12 cellular contexts compared by ENCODE assay signal in the genomic region with DNA sequence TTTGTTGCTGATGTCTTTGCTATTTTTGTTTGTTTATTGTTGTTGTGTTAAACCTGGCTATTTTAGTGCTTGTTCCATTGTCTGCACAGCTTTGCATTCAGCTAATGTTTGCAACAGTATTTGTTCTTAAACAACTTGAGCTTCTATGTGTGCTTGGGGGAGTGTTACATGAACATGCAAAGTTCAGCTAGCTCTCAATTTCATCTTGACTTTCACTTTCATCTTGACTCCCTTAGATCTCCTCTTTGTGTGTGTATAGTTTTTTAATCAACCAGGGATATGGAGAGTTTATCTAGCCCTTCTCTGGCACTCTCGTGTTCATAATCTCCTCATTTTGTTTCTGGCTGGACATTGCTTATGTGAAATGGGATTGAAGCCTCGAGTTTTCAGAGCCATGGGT.
DNase-seq lines count a peak whose midpoint lies in the region; ATAC-seq, FAIRE-seq and TF ChIP-seq lines count a peak whose summit lies in the region.
"Had no signal": no experiment of that assay in that cellular context is flagged by ENCODE, and none has a peak within 500 bp of the region (broad histone marks: within the 10 kb centered on the region; RNA-seq: fewer than 3 reads in every experiment).

No MANE protein-coding gene starts in this region.

- WGBS in upper lobe of left lung, 2 donors, result 13 to 19% methylated on average over 2 of the region's 2 CpGs

- H3K9me3 ChIP-seq in AG04450 (ENCODE audit: control insufficient read depth, insufficient read depth, low read length), result no peaks in the 10 kb centered on the region
- no peaks in the 10 kb centered on the region for H3K9me3 ChIP-seq in upper lobe of left lung
- H3K9me3 ChIP-seq in kidney (ENCODE audit: control insufficient read depth in 1 of 2, low read length in 2 of 2), result no peaks in the 10 kb centered on the region
- H3K9me3 ChIP-seq: adrenal gland had no signal

- no peaks in the 10 kb centered on the region for H3K27me3 Mint-ChIP-seq in activated T-helper 17 cell treated with anti-CD3 and anti-CD28 coated beads, Interleukin-2, amount 50 U/mL, for 72 hours
- H3K27me3 Mint-ChIP-seq in progenitor cell of endocrine pancreas, result no peaks in the 10 kb centered on the region
- H3K27me3 Mint-ChIP-seq: CD4-positive, CD25-positive, alpha-beta regulatory T cell had no signal

- ATAC-seq in GM19035 (IDR thresholded peaks at IDR 0.05; ENCODE audit: unreplicated experiment), result peak; percentile 92
- peak; percentile 97 for ATAC-seq in HG02938 (IDR thresholded peaks at IDR 0.05; ENCODE audit: unreplicated experiment)
- ATAC-seq in activated T-helper 17 cell treated with anti-CD3 and anti-CD28 coated beads, Interleukin-2, amount 50 U/mL, for 72 hours (replicated peaks), result peak; percentile 29
- no peak for ATAC-seq in upper lobe of left lung (ENCODE audit: low FRiP score in 2 of 2)
- ATAC-seq: K562 had no signal

- peaks cover 7% of the 10 kb centered on the region for H3K4me1 Mint-ChIP-seq in activated T-helper 17 cell treated with anti-CD3 and anti-CD28 coated beads, Interleukin-2, amount 50 U/mL, for 72 hours
- H3K4me1 Mint-ChIP-seq in progenitor cell of endocrine pancreas (ENCODE audit: low read depth), result no peaks in the 10 kb centered on the region

- no peak for TF ChIP-seq POLR2A in upper lobe of left lung (IDR thresholded peaks at IDR 0.05)

- no peak overlapping the region for H3K9ac ChIP-seq in kidney (ENCODE audit: low read length in 2 of 2)

- no peak for FAIRE-seq in kidney (lab: Jason Lieb, UNC)
- FAIRE-seq: K562 had no signal

- intact Hi-C loops in kidney (cut with DNase I), result no loop called here

- H3K4me3 Mint-ChIP-seq in activated T-helper 17 cell treated with anti-CD3 and anti-CD28 coated beads, Interleukin-2, amount 50 U/mL, for 72 hours, result peak overlapping the region; percentile 7
- H3K4me3 Mint-ChIP-seq in progenitor cell of endocrine pancreas (ENCODE audit: low read depth), result no peak overlapping the region

- H3K27ac ChIP-seq in AG04450 (ENCODE audit: low read depth, low read length) (no peak overlapping the region), upper lobe of left lung (no peak overlapping the region), kidney (ENCODE audit: low read depth in 2 of 2, low read length in 2 of 2) (no peak overlapping the region)
- H3K27ac ChIP-seq: adrenal gland had no signal

- peak overlapping the region; percentile 16 for H3K27ac Mint-ChIP-seq in activated T-helper 17 cell treated with anti-CD3 and anti-CD28 coated beads, Interleukin-2, amount 50 U/mL, for 72 hours
- H3K27ac Mint-ChIP-seq in progenitor cell of endocrine pancreas, result no peak overlapping the region

- H3K4me1 ChIP-seq in upper lobe of left lung, result peaks cover 0 to 9% (median 6%) of the 10 kb centered on the region in 4 donors
- H3K4me1 ChIP-seq in kidney (ENCODE audit: control insufficient read depth in 1 of 2, insufficient read depth in 1 of 2, low read depth in 1 of 2, low read length in 2 of 2), result no peaks in the 10 kb centered on the region
- H3K4me1 ChIP-seq: adrenal gland had no signal

- H3K9me3 Mint-ChIP-seq in activated T-helper 17 cell treated with anti-CD3 and anti-CD28 coated beads, Interleukin-2, amount 50 U/mL, for 72 hours, result peaks cover 8% of the 10 kb centered on the region
- peaks cover 6% of the 10 kb centered on the region for H3K9me3 Mint-ChIP-seq in progenitor cell of endocrine pancreas (ENCODE audit: low read depth)

- no peak for DNase-seq in AG04450 (ENCODE audit: low read depth, low spot score)
- no peak for DNase-seq in progenitor cell of endocrine pancreas (ENCODE audit: low spot score, unreplicated experiment)
- DNase-seq in upper lobe of left lung, result no peak
- DNase-seq in KBM-7, result no peak
- no peak for DNase-seq in kidney
- DNase-seq: adrenal gland, SW 1271 had no signal

- H3K4me3 ChIP-seq in AG04450 (ENCODE audit: low read depth, low read length) (peak overlapping the region; percentile 5), upper lobe of left lung (no peak overlapping the region), kidney (ENCODE audit: low read length in 2 of 2) (no peak overlapping the region)
- H3K4me3 ChIP-seq: K562 had no signal

- POLR2A ChIA-PET in AG04450 (lab: Yijun Ruan, JAX), result no interaction called here

- in situ Hi-C loops in KBM-7 (cut with MboI; ENCODE audit: low pct_unique_long_range_greater_than_20kb, low sequenced_read_pairs), result no loop called here

- no peaks in the 10 kb centered on the region for H3K36me3 ChIP-seq in upper lobe of left lung
- no peaks in the 10 kb centered on the region for H3K36me3 ChIP-seq in kidney (ENCODE audit: control insufficient read depth in 1 of 2, insufficient read depth in 2 of 2, low read length in 2 of 2)
- H3K36me3 ChIP-seq: adrenal gland had no signal

- CTCF ChIA-PET in AG04450 (lab: Charles Lee), result no interaction called here

- TF ChIP-seq CTCF in AG04450 (IDR thresholded peaks at IDR 0.05; ENCODE audit: low read depth, low read length) (no peak), progenitor cell of endocrine pancreas (IDR thresholded peaks at IDR 0.05; ENCODE audit: unreplicated experiment) (no peak), upper lobe of left lung (IDR thresholded peaks at IDR 0.05) (no peak), kidney (IDR thresholded peaks at IDR 0.05; ENCODE audit: borderline replicate concordance, extremely low read depth, insufficient read depth) (no peak)

- H3K27me3 ChIP-seq in AG04450 (ENCODE audit: control insufficient read depth, insufficient read depth, low read length) (no peaks in the 10 kb centered on the region), upper lobe of left lung (no peaks in the 10 kb centered on the region)
- H3K27me3 ChIP-seq: adrenal gland had no signal

- TF ChIP-seq EP300 in upper lobe of left lung (IDR thresholded peaks at IDR 0.05), result no peak

- H3K36me3 Mint-ChIP-seq in activated T-helper 17 cell treated with anti-CD3 and anti-CD28 coated beads, Interleukin-2, amount 50 U/mL, for 72 hours (ENCODE audit: low read depth), result no peaks in the 10 kb centered on the region
- no peaks in the 10 kb centered on the region for H3K36me3 Mint-ChIP-seq in progenitor cell of endocrine pancreas (ENCODE audit: insufficient read depth)
- H3K36me3 Mint-ChIP-seq: CD4-positive, CD25-positive, alpha-beta regulatory T cell had no signal

Comparison
In these comparisons a context has a peak if more than half of its experiments do, and no peak if none do; other contexts are left out.
1. ATAC-seq: peak in GM19035 (single experiment), HG02938 (single experiment) and activated T-helper 17 cell treated with anti-CD3 and anti-CD28 coated beads, Interleukin-2, amount 50 U/mL, for 72 hours (single experiment); none in upper lobe of left lung (0 of 2).